11 cellular contexts compared by ENCODE assay signal in the genomic region with DNA sequence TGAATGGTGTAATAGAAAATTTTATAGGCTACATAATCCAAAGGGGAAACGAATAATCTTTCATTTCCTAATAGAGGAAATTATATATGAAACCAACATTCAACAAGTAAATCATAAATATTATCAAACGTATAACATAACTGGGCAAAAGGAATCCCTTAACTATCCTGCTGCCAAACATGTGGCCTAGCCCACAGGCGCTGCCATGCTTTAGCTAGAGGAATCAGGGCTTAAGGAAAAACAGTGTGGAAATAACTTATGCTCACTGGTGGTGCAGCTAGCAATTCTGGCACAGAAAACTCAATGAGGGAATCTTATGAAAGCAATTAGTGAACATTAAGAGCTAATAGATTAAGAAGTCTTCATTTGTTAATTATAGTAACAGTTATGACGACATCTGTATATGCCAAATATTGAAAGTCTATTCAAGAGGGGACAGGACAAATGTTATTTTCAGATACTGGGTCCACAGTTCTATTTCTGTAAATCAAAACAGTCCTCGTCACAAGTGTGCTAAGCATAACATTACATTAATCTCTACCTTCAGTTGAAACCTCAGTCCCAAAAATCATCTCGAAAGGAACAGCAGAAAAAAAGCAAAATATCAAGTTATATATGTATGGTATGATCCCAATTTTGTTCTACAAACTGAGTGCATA.
DNase-seq lines count a peak whose midpoint lies in the region; ATAC-seq and TF ChIP-seq lines count a peak whose summit lies in the region.
"Had no signal": no experiment of that assay in that cellular context is flagged by ENCODE, and none has a peak within 500 bp of the region (broad histone marks: within the 10 kb centered on the region; RNA-seq: fewer than 3 reads in every experiment).

No MANE protein-coding gene starts in this region.

- peak overlapping the region; percentile 94 for H4K5ac ChIP-seq in IMR-90 (ENCODE audit: low read depth, low read length)

- peaks cover 36% of the 10 kb centered on the region for H3K4me1 ChIP-seq in IMR-90 (ENCODE audit: control insufficient read depth, insufficient read depth, low read length)
- H3K4me1 ChIP-seq in stomach, result peaks cover 57 to 78% (median 64%) of the 10 kb centered on the region in 4 donors

- TF ChIP-seq POLR2A in IMR-90 (IDR thresholded peaks at IDR 0.05; ENCODE audit: low read depth, low read length) (no peak), stomach (IDR thresholded peaks at IDR 0.05) (no peak)

- peak overlapping the region; percentile 45; the same call in 1 of the 3 replicates for H2BK15ac ChIP-seq in IMR-90 (ENCODE audit: low read depth, low read length)

- peak overlapping the region; percentile 90 for H3K18ac ChIP-seq in IMR-90 (ENCODE audit: low read depth, low read length)

- peaks cover 17% of the 10 kb centered on the region for H3K9me1 ChIP-seq in IMR-90 (ENCODE audit: insufficient read depth, low read length)

- peak overlapping the region; percentile 85 for H2AK5ac ChIP-seq in IMR-90 (ENCODE audit: low read depth, low read length)

- no TSS peak for BruUV-seq in IMR-90 (replicated peaks; lab: Mats Ljungman, UMichigan)

- H3K23ac ChIP-seq in IMR-90 (ENCODE audit: low read depth, low read length), result peak overlapping the region; percentile 88

- H3K4me3 ChIP-seq in IMR-90 (ENCODE audit: insufficient read depth, low read depth, low read length) (no peak overlapping the region), choroid plexus epithelial cell (ENCODE audit: low read depth, low read length) (no peak overlapping the region), stomach (no peak overlapping the region)

- no peaks in the 10 kb centered on the region for H3K36me3 Mint-ChIP-seq in activated T-helper 17 cell treated with anti-CD3 and anti-CD28 coated beads, Interleukin-2, amount 50 U/mL, for 72 hours (ENCODE audit: low read depth)

- H3K14ac ChIP-seq in IMR-90 (replicated peaks; ENCODE audit: low read depth, low read length), result peak overlapping the region; percentile 69

- peak overlapping the region; percentile 64; the same call in 1 of the 2 replicates for H3K9ac ChIP-seq in IMR-90 (ENCODE audit: low read depth, low read length)

- ATAC-seq in IMR-90 (ENCODE audit: low read depth), result peak; percentile 33; the same call in 1 of the 2 replicates
- no peak for ATAC-seq in HG02759 (IDR thresholded peaks at IDR 0.05; ENCODE audit: unreplicated experiment)
- no peak for ATAC-seq in activated T-helper 17 cell treated with anti-CD3 and anti-CD28 coated beads, Interleukin-2, amount 50 U/mL, for 72 hours (replicated peaks)
- ATAC-seq: activated T-cell treated with anti-CD3 and anti-CD28 coated beads, Interleukin-2, amount 50 U/mL, for 72 hours had no signal

- H3K9me3 Mint-ChIP-seq in activated T-helper 17 cell treated with anti-CD3 and anti-CD28 coated beads, Interleukin-2, amount 50 U/mL, for 72 hours, result no peaks in the 10 kb centered on the region
- H3K9me3 Mint-ChIP-seq: T-helper 2 cell treated with Interferon-gamma antibody and Interleukin-4, amounts not matched to agents 5 μg/mL and 100 μg/mL, for 36 hours had no signal

- peak overlapping the region; percentile 87 for H2BK120ac ChIP-seq in IMR-90 (ENCODE audit: low read depth, low read length)

- H2BK5ac ChIP-seq in IMR-90 (ENCODE audit: low read depth, low read length, poor library complexity, severe bottlenecking), result peak overlapping the region; percentile 97

- intact Hi-C loops in IMR-90 (cut with micrococcal nuclease), result loop anchor here (1.0 to 10.0 kb wide), 3 partner anchors 37 to 219 kb away; a partner anchor contains a TSS
- intact Hi-C loops in stomach (cut with DNase I; ENCODE audit: low total_unique reads), result loop anchor here (10.0 kb wide), 1 partner anchor 61 kb away; no protein-coding TSS in a partner anchor

- H2BK20ac ChIP-seq in IMR-90 (ENCODE audit: low read depth, low read length), result peak overlapping the region; percentile 95

- H3K9me3 ChIP-seq in IMR-90 (ENCODE audit: control insufficient read depth, insufficient read depth, low read length) (no peaks in the 10 kb centered on the region), stomach (no peaks in the 10 kb centered on the region)

- H3K27ac ChIP-seq in IMR-90 (ENCODE audit: insufficient read depth, low read length) (peak overlapping the region; percentile 90), layer of hippocampus (ENCODE audit: low read depth, low read length) (peak overlapping the region; percentile 89), stomach (peak overlapping the region in 4 of 5 donors; percentile 74 to 85 (median 82))

- H3K4me3 Mint-ChIP-seq in activated T-helper 17 cell treated with anti-CD3 and anti-CD28 coated beads, Interleukin-2, amount 50 U/mL, for 72 hours, result no peak overlapping the region
- H3K4me3 Mint-ChIP-seq: activated T-cell treated with anti-CD3 and anti-CD28 coated beads, Interleukin-2, amount 50 U/mL, for 72 hours; T-helper 2 cell treated with Interferon-gamma antibody and Interleukin-4, amounts not matched to agents 5 μg/mL and 100 μg/mL, for 36 hours had no signal

- H3K36me3 ChIP-seq in IMR-90 (ENCODE audit: control insufficient read depth, insufficient read depth, low read length), result no peaks in the 10 kb centered on the region
- H3K36me3 ChIP-seq in stomach, result no peaks in the 10 kb centered on the region

- no peak overlapping the region for H2AFZ ChIP-seq in IMR-90 (replicated peaks; ENCODE audit: low read length, poor library complexity)

- H3K27me3 Mint-ChIP-seq in activated T-helper 17 cell treated with anti-CD3 and anti-CD28 coated beads, Interleukin-2, amount 50 U/mL, for 72 hours, result peaks cover 7% of the 10 kb centered on the region

- no peak for TF ChIP-seq CTCF in IMR-90 (conservative IDR thresholded peaks at IDR 0.05; ENCODE audit: low read depth, low read length)
- no peak for TF ChIP-seq CTCF in choroid plexus epithelial cell (conservative IDR thresholded peaks at IDR 0.05; ENCODE audit: low read depth, low read length)
- no peak for TF ChIP-seq CTCF in stomach (IDR thresholded peaks at IDR 0.05)

- no peak overlapping the region for H3K27ac Mint-ChIP-seq in activated T-helper 17 cell treated with anti-CD3 and anti-CD28 coated beads, Interleukin-2, amount 50 U/mL, for 72 hours
- H3K27ac Mint-ChIP-seq: T-helper 2 cell treated with Interferon-gamma antibody and Interleukin-4, amounts not matched to agents 5 μg/mL and 100 μg/mL, for 36 hours had no signal

- peak overlapping the region; percentile 67; the same call in 1 of the 2 replicates for H4K91ac ChIP-seq in IMR-90 (ENCODE audit: insufficient read depth, low read depth, low read length)

- in situ Hi-C loops in IMR-90 (cut with MboI; ENCODE audit: low sequenced_read_pairs), result no loop called here

- no peaks in the 10 kb centered on the region for H4K20me1 ChIP-seq in IMR-90 (ENCODE audit: insufficient read depth, low read length)

- DNase-seq in IMR-90 (no peak), choroid plexus epithelial cell (ENCODE audit: low read depth) (peak; percentile 37), stomach (no peak), DMS114 treated with DMSO at 0.1 percent for 48 hours (lab: John Stamatoyannopoulos, UW; ENCODE audit: unreplicated experiment) (no peak)
- DNase-seq in stimulated activated CD4-positive, alpha-beta T cell treated with anti-CD3 and anti-CD28 coated beads, Interleukin-4, amount 100 ng/mL, for 24 hours, result no peak
- DNase-seq: activated T-cell treated with anti-CD3 and anti-CD28 coated beads, Interleukin-2, amount 50 U/mL, for 72 hours; DMS153 had no signal

- CTCF ChIA-PET in IMR-90 (lab: Yijun Ruan, JAX), result interaction anchor here (1.0 to 1.5 kb wide), 2 partner anchors 17 to 219 kb away, joined by 3 to 4 read pairs; no protein-coding TSS in a partner anchor

- H3K4me1 Mint-ChIP-seq in activated T-helper 17 cell treated with anti-CD3 and anti-CD28 coated beads, Interleukin-2, amount 50 U/mL, for 72 hours, result no peaks in the 10 kb centered on the region

- no peaks in the 10 kb centered on the region for H3K27me3 ChIP-seq in IMR-90 (ENCODE audit: control insufficient read depth, insufficient read depth, low read length)
- no peaks in the 10 kb centered on the region for H3K27me3 ChIP-seq in layer of hippocampus (ENCODE audit: control insufficient read depth, insufficient read depth, low read length)
- H3K27me3 ChIP-seq in stomach, result no peaks in the 10 kb centered on the region

- no peak overlapping the region for H2AK9ac ChIP-seq in IMR-90 (replicated peaks; ENCODE audit: low read depth, low read length, poor library complexity)

- dilution Hi-C loops in IMR-90 (cut with HindIII; ENCODE audit: low sequenced_read_pairs, unreplicated experiment), result no loop called here

- no CpG with 5 or more reads among the region's 6 CpGs for WGBS in IMR-90 (ENCODE audit: extremely low coverage in 2 of 2, insufficient read length in 1 of 2), 2 experiments
- WGBS in stomach, 5 donors, result 39 to 58% (median 51%) methylated on average over 6 of the region's 6 CpGs

- no peak for TF ChIP-seq RAD21 in IMR-90 (IDR thresholded peaks at IDR 0.05; ENCODE audit: low read length)

- H3K4ac ChIP-seq in IMR-90 (ENCODE audit: low read depth, low read length), result peak overlapping the region; percentile 84

- peak overlapping the region; percentile 57; the same call in 1 of the 2 replicates for H3K56ac ChIP-seq in IMR-90 (ENCODE audit: extremely low read depth, insufficient read depth, low read length)

- peak overlapping the region; percentile 69 for H3K4me2 ChIP-seq in IMR-90 (ENCODE audit: low read depth, low read length)

- H4K8ac ChIP-seq in IMR-90 (ENCODE audit: low read depth in 2 of 2, low read length in 2 of 2), result peak overlapping the region in 1 of 2 experiments; percentile 79; a peak in 2 of 4 replicates

- TF ChIP-seq EP300 in stomach (IDR thresholded peaks at IDR 0.05), result no peak

- peaks cover 34 to 58% of the 10 kb centered on the region in 2 experiments for H3K79me1 ChIP-seq in IMR-90 (ENCODE audit: low read depth in 1 of 2, low read length in 2 of 2)

- POLR2A ChIA-PET in IMR-90 (lab: Charles Lee; ENCODE audit: unreplicated experiment), result interaction anchor here (0.6 kb wide), 1 partner anchor 994 kb away, joined by 3 read pairs; no protein-coding TSS in a partner anchor

TF ChIP-seq in IMR-90, 13 proteins besides CTCF, POLR2A, EP300 and RAD21 (continues in another document):
- no peak for TF ChIP-seq FOS (IDR thresholded peaks at IDR 0.05; ENCODE audit: low read depth, low read length)
- TF ChIP-seq BHLHE40 (IDR thresholded peaks at IDR 0.05; ENCODE audit: low read depth, low read length), result no peak
- no peak for TF ChIP-seq SMC3 (IDR thresholded peaks at IDR 0.05; ENCODE audit: low read depth, low read length)
- no peak for TF ChIP-seq CHD1 (IDR thresholded peaks at IDR 0.05; ENCODE audit: low read depth, low read length)
- TF ChIP-seq MXI1 (IDR thresholded peaks at IDR 0.05; ENCODE audit: borderline replicate concordance, low read depth, low read length), result peak; percentile 22; the same call in 1 of the 2 replicates
